In genomic region chr14:90461425-90461824, GRCh38 we compare ENCODE assay signal across 2 cellular contexts.
TF ChIP-seq lines count a peak whose summit lies in the region.

No MANE protein-coding gene starts in this region.

TF ChIP-seq in HCT116, 20 proteins besides CTCF, POLR2A, EP300 and RAD21 (continued from another document):
- TF ChIP-seq SIN3A (IDR thresholded peaks at IDR 0.05; ENCODE audit: low read depth) (no peak), ZBTB33 (IDR thresholded peaks at IDR 0.05; ENCODE audit: extremely low read depth, insufficient replicate concordance, low read length) (no peak), REST (IDR thresholded peaks at IDR 0.05; ENCODE audit: low read depth) (no peak), POLR2AphosphoS5 (IDR thresholded peaks at IDR 0.05; ENCODE audit: low read depth, low read length) (no peak), YY1 (IDR thresholded peaks at IDR 0.05; ENCODE audit: extremely low read depth, insufficient replicate concordance, low read depth, low read length) (no peak), ELF1 (IDR thresholded peaks at IDR 0.05; ENCODE audit: borderline replicate concordance, low read depth) (no peak), MAX (IDR thresholded peaks at IDR 0.05) (no peak), SRF (IDR thresholded peaks at IDR 0.05; ENCODE audit: low read depth) (no peak), TCF7L2 (IDR thresholded peaks at IDR 0.05; ENCODE audit: borderline replicate concordance, extremely low read depth, insufficient read depth, insufficient read length) (no peak), ZFX (IDR thresholded peaks at IDR 0.05) (no peak), FOSL1 (IDR thresholded peaks at IDR 0.05; ENCODE audit: low read depth) (no peak)
- TF ChIP-seq, protein P1, sequence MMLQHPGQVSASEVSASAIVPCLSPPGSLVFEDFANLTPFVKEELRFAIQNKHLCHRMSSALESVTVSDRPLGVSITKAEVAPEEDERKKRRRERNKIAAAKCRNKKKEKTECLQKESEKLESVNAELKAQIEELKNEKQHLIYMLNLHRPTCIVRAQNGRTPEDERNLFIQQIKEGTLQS (IDR thresholded peaks at IDR 0.05), result no peak

TF ChIP-seq in K562, 482 proteins besides CTCF, POLR2A, EP300 and RAD21 (continued from another document):
- no peak for TF ChIP-seq TRIM25 (IDR thresholded peaks at IDR 0.05; ENCODE audit: borderline replicate concordance)
- TF ChIP-seq, protein P2, sequence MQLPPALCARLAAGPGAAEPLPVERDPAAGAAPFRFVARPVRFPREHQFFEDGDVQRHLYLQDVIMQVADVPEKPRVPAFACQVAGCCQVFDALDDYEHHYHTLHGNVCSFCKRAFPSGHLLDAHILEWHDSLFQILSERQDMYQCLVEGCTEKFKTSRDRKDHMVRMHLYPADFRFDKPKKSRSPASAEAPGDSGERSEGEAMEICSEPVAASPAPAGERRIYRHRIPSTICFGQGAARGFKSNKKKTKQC (CRISPR knock-in tag; IDR thresholded peaks at IDR 0.05), result no peak
- no peak for TF ChIP-seq ATF4 (CRISPR knock-in tag; IDR thresholded peaks at IDR 0.05)
- TF ChIP-seq, protein P3, sequence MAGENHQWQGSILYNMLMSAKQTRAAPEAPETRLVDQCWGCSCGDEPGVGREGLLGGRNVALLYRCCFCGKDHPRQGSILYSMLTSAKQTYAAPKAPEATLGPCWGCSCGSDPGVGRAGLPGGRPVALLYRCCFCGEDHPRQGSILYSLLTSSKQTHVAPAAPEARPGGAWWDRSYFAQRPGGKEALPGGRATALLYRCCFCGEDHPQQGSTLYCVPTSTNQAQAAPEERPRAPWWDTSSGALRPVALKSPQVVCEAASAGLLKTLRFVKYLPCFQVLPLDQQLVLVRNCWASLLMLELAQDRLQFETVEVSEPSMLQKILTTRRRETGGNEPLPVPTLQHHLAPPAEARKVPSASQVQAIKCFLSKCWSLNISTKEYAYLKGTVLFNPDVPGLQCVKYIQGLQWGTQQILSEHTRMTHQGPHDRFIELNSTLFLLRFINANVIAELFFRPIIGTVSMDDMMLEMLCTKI (IDR thresholded peaks at IDR 0.05; ENCODE audit: partially characterized antibody), result no peak
- no peak for TF ChIP-seq ZEB2 (IDR thresholded peaks at IDR 0.05)
- no peak for TF ChIP-seq THRAP3 (IDR thresholded peaks at IDR 0.05; ENCODE audit: borderline replicate concordance)
- no peak for TF ChIP-seq E2F1 (CRISPR knock-in tag; IDR thresholded peaks at IDR 0.05)
- TF ChIP-seq HDGF (IDR thresholded peaks at IDR 0.05), result no peak
- TF ChIP-seq RBM15 (IDR thresholded peaks at IDR 0.05; ENCODE audit: insufficient read depth, low read length), result no peak
- no peak for TF ChIP-seq ZNF79 (CRISPR knock-in tag; IDR thresholded peaks at IDR 0.05; ENCODE audit: low read depth)
- no peak for TF ChIP-seq ZBTB17 (CRISPR knock-in tag; IDR thresholded peaks at IDR 0.05)
